In genomic region chr2:237064203-237065061, GRCh38 we compare ENCODE assay signal across 20 cellular contexts. TPM values are rescaled to one million over a fixed set of nuclear protein-coding genes. Genes with fewer than 3 reads are reported as not detected.
DNase-seq lines count a peak whose midpoint lies in the region; ATAC-seq, FAIRE-seq and TF ChIP-seq lines count a peak whose summit lies in the region.
"Had no signal": no experiment of that assay in that cellular context is flagged by ENCODE, and none has a peak within 500 bp of the region (broad histone marks: within the 10 kb centered on the region; RNA-seq: fewer than 3 reads in every experiment).

No MANE protein-coding gene starts in this region.

- no peak for FAIRE-seq in K562 (lab: Jason Lieb, UNC)

- H3K36me3 ChIP-seq in K562 (ENCODE audit: control insufficient read depth, insufficient read depth, low read length), result no peaks in the 10 kb centered on the region
- H3K36me3 ChIP-seq: BE2C, HAP-1, Peyer's patch had no signal

- H3K4me3 Mint-ChIP-seq in activated T-helper 2 cell treated with anti-CD3 and anti-CD28 coated beads, Interferon-gamma antibody, Interleukin-2, Interleukin-4, amounts not matched to agents 10 μg/mL and 5 μg/mL and 100 μg/mL, durations not matched to agents 14 hours and 24 hours and 36 hours (ENCODE audit: low read depth), result no peak overlapping the region
- H3K4me3 Mint-ChIP-seq: CD4-positive, alpha-beta T cell had no signal

- no peak overlapping the region for H3K27ac ChIP-seq in K562 (ENCODE audit: extremely low read depth, low read depth, low read length)
- H3K27ac ChIP-seq: GM23248, Peyer's patch had no signal

- TF ChIP-seq RAD21 in K562 (CRISPR knock-in tag; conservative IDR thresholded peaks at IDR 0.05 in 1 of 2, IDR thresholded peaks at IDR 0.05 in 1 of 2), result no peak

- H3K4me1 ChIP-seq in K562 (replicated peaks in 1 of 2; ENCODE audit: control insufficient read depth in 2 of 2, insufficient read depth in 2 of 2, low read length in 2 of 2), result no peaks in the 10 kb centered on the region
- H3K4me1 ChIP-seq: BE2C, HAP-1 had no signal

- H3K9me3 ChIP-seq in K562 (replicated peaks; ENCODE audit: control insufficient read depth, insufficient read depth, low read depth, low read length), result no peaks in the 10 kb centered on the region
- H3K9me3 ChIP-seq: BE2C, HAP-1, Peyer's patch had no signal

- no peak overlapping the region for H3K4me2 ChIP-seq in K562 (ENCODE audit: insufficient read depth, low read length)

- no peak for TF ChIP-seq CTCF in K562 (IDR thresholded peaks at IDR 0.05 in 2 of 3, conservative IDR thresholded peaks at IDR 0.05 in 1 of 3; ENCODE audit: insufficient read depth in 2 of 3, low read depth in 1 of 3, low read length in 3 of 3)

- CTCF ChIA-PET in K562 (lab: Yijun Ruan, JAX; ENCODE audit: low intra/inter-chr PET ratio), result no interaction called here

- H3K79me2 ChIP-seq in K562 (ENCODE audit: control insufficient read depth, insufficient read depth, low read length), result no peaks in the 10 kb centered on the region

- peaks cover 3% of the 10 kb centered on the region for H3K4me1 Mint-ChIP-seq in activated T-helper 2 cell treated with anti-CD3 and anti-CD28 coated beads, Interferon-gamma antibody, Interleukin-2, Interleukin-4, amounts not matched to agents 10 μg/mL and 5 μg/mL and 100 μg/mL, durations not matched to agents 14 hours and 24 hours and 36 hours (ENCODE audit: low read depth)

- ATAC-seq in K562, result no peak

- intact Hi-C loops in K562 (cut with micrococcal nuclease), result no loop called here
- intact Hi-C loops in activated T-helper 2 cell treated with anti-CD3 and anti-CD28 coated beads, Interferon-gamma antibody, Interleukin-2, Interleukin-4, amounts not matched to agents 10 μg/mL and 5 μg/mL and 100 μg/mL, durations not matched to agents 14 hours and 24 hours and 36 hours (cut with micrococcal nuclease), result no loop called here

- no peak for TF ChIP-seq EP300 in K562 (IDR thresholded peaks at IDR 0.05; ENCODE audit: low read length)

- POLR2A ChIA-PET in K562 (lab: Yijun Ruan, JAX), result no interaction called here

- H3K9me3 Mint-ChIP-seq in activated T-helper 2 cell treated with anti-CD3 and anti-CD28 coated beads, Interferon-gamma antibody, Interleukin-2, Interleukin-4, amounts not matched to agents 10 μg/mL and 5 μg/mL and 100 μg/mL, durations not matched to agents 14 hours and 24 hours and 36 hours, result no peaks in the 10 kb centered on the region
- H3K9me3 Mint-ChIP-seq: CD4-positive, alpha-beta T cell had no signal

- TF ChIP-seq POLR2A in K562 (conservative IDR thresholded peaks at IDR 0.05), result no peak

- H3K4me3 ChIP-seq in K562, result no peak overlapping the region
- H3K4me3 ChIP-seq: GM23248, HAP-1, Peyer's patch had no signal

- BruUV-seq in K562 (replicated peaks; lab: Mats Ljungman, UMichigan), result no TSS peak

- peaks cover 2% of the 10 kb centered on the region for H3K9me1 ChIP-seq in K562 (ENCODE audit: control insufficient read depth, insufficient read depth, low read length)

- DNase-seq in NCI-H82 (lab: John Stamatoyannopoulos, UW), result peak; percentile 70
- DNase-seq in NCI-H82 treated with DMSO at 0.1 percent for 48 hours (lab: John Stamatoyannopoulos, UW; ENCODE audit: unreplicated experiment), result no peak
- DNase-seq in CD1c-positive myeloid dendritic cell (ENCODE audit: extremely low spot score), result peak; percentile 9
- peak in 3 of 4 experiments; percentile 7 to 20 (median 10) for DNase-seq in K562 (ENCODE audit: extremely low read depth in 1 of 4, low spot score in 3 of 4)
- peak; percentile 29 for DNase-seq in left kidney (ENCODE audit: low read depth, low spot score)
- no peak for DNase-seq in hypothalamus (lab: John Stamatoyannopoulos, UW)
- DNase-seq in activated T-helper 2 cell treated with anti-CD3 and anti-CD28 coated beads, Interferon-gamma antibody, Interleukin-2, Interleukin-4, amounts not matched to agents 10 μg/mL and 5 μg/mL and 100 μg/mL, durations not matched to agents 14 hours and 24 hours and 36 hours (ENCODE audit: low spot score), result no peak
- no peak for DNase-seq in NCI-H2107 treated with DMSO at 0.1 percent for 48 hours (lab: John Stamatoyannopoulos, UW; ENCODE audit: unreplicated experiment)
- DNase-seq: BE2C; CD4-positive, alpha-beta T cell; DMS53; EL; GM23248; Karpas-422; NCI-H1048; NCI-H1436 treated with DMSO at 0.1 percent for 48 hours; NCI-H2029; NCI-H510A treated with DMSO at 0.1 percent for 48 hours; Peyer's patch had no signal

- no peak overlapping the region for H2AFZ ChIP-seq in K562 (ENCODE audit: low read depth, low read length)
- H2AFZ ChIP-seq: GM23248 had no signal

- 0 out of 4 replicates have a peak overlapping the region, but pooled peaks of 1 of the 2 experiments have one; percentile 26 for H3K9ac ChIP-seq in K562 (ENCODE audit: insufficient read depth in 1 of 2, low read depth in 2 of 2, low read length in 2 of 2)
- H3K9ac ChIP-seq: GM23248 had no signal

- H3K36me3 Mint-ChIP-seq in activated T-helper 2 cell treated with anti-CD3 and anti-CD28 coated beads, Interferon-gamma antibody, Interleukin-2, Interleukin-4, amounts not matched to agents 10 μg/mL and 5 μg/mL and 100 μg/mL, durations not matched to agents 14 hours and 24 hours and 36 hours (ENCODE audit: low read depth), result no peaks in the 10 kb centered on the region

- H3K27me3 ChIP-seq in K562 (ENCODE audit: control insufficient read depth in 2 of 2, insufficient read depth in 2 of 2, low read length in 2 of 2), result peaks cover 0 to 26% of the 10 kb centered on the region in 2 experiments; a peak in 3 of 5 replicates
- H3K27me3 ChIP-seq: Peyer's patch had no signal

- in situ Hi-C loops in K562 (cut with MboI), result loop anchor here (25.0 kb wide), 1 partner anchor 552 kb away; a partner anchor contains a TSS

- H3K27me3 Mint-ChIP-seq in activated T-helper 2 cell treated with anti-CD3 and anti-CD28 coated beads, Interferon-gamma antibody, Interleukin-2, Interleukin-4, amounts not matched to agents 10 μg/mL and 5 μg/mL and 100 μg/mL, durations not matched to agents 14 hours and 24 hours and 36 hours (ENCODE audit: low read depth), result no peaks in the 10 kb centered on the region

- no peaks in the 10 kb centered on the region; the same call in 1 of the 2 replicates for H4K20me1 ChIP-seq in K562 (replicated peaks; ENCODE audit: control insufficient read depth, insufficient read depth, low read length)

- no peak overlapping the region for H3K27ac Mint-ChIP-seq in activated T-helper 2 cell treated with anti-CD3 and anti-CD28 coated beads, Interferon-gamma antibody, Interleukin-2, Interleukin-4, amounts not matched to agents 10 μg/mL and 5 μg/mL and 100 μg/mL, durations not matched to agents 14 hours and 24 hours and 36 hours
- H3K27ac Mint-ChIP-seq: CD4-positive, alpha-beta T cell had no signal

- WGBS in K562 (ENCODE audit: insufficient coverage, low coverage, missing lambda C conversion rate), result 4% methylated on average over 12 of the region's 24 CpGs

RNA-seq across cellular contexts. Expression of gene COPS8, which starts 21.3 kb away (rescaled TPM):
- 11.4 and 23.7 TPM in 2 replicates for total RNA-seq in K562 (2011; cell fraction: chromatin; rRNA removed; ENCODE audit: low replicate concordance)
- total RNA-seq in K562 (2011; cell fraction: nucleolus; rRNA removed), result 7.7 and 8.7 TPM in 2 replicates
- total RNA-seq in K562 (2011; cell fraction: nucleoplasm; rRNA removed), result 14.3 and 22.3 TPM in 2 replicates
- total RNA-seq in K562 (2014; rRNA removed) (52.5 and 58.9 TPM in 2 replicates), K562 (2014; rRNA removed; fragmentation: Illumina TruSeq; extraction: Trizol) (35.0 and 40.4 TPM in 2 replicates), K562 (2015; rRNA removed; fragmentation: Illumina TruSeq; extraction: Trizol) (32.3 and 38.7 TPM in 2 replicates), K562 (2021) (28.2 and 30.0 TPM in 2 replicates)
- polyA plus RNA-seq in K562 (2011; rRNA removed) (56.0 and 72.8 TPM in 2 replicates), K562 (2014; fragmentation: Illumina TruSeq; extraction: Trizol) (35.3 and 46.0 TPM in 2 replicates), K562 (2014; fragmentation: Nextera tagmentation; extraction: Ambion mirVana) (10 to 100 TPM; 72.8 to 97.3 TPM), K562 (2014; rRNA removed) (59.4 and 82.9 TPM in 2 replicates)
- polyA plus RNA-seq in K562 (2011; cell fraction: cytosol; rRNA removed), result 21.4 and 48.1 TPM in 2 replicates
- 25.9 and 33.8 TPM in 2 replicates for polyA plus RNA-seq in K562 (2011; cell fraction: nucleus; rRNA removed)
- 21.1 and 21.8 TPM in 2 replicates for polyA plus RNA-seq in K562 (2012)
- polyA minus RNA-seq in K562 (2011; rRNA and poly(A)+ RNA removed), result 25.3 and 26.2 TPM in 2 replicates
- polyA minus RNA-seq in K562 (2011; cell fraction: cytosol; rRNA and poly(A)+ RNA removed), result 13.5 and 13.8 TPM in 2 replicates
- polyA minus RNA-seq in K562 (2011; cell fraction: nucleus; rRNA and poly(A)+ RNA removed), result 9.8 and 16.6 TPM in 2 replicates
- total RNA-seq in activated T-helper 2 cell treated with anti-CD3 and anti-CD28 coated beads, Interferon-gamma antibody, Interleukin-2, Interleukin-4, amounts not matched to agents 10 μg/mL and 5 μg/mL and 100 μg/mL, durations not matched to agents 14 hours and 24 hours and 36 hours, result 58.8 and 63.8 TPM in 2 replicates

Comparison
In these comparisons a context has a peak if more than half of its experiments do, and no peak if none do; other contexts are left out.
1. DNase-seq: peak in NCI-H82 (single experiment), CD1c-positive myeloid dendritic cell (single experiment), K562 (3 of 4) and left kidney (single experiment); none in NCI-H82 treated with DMSO at 0.1 percent for 48 hours (single experiment), hypothalamus (0 of 51), activated T-helper 2 cell treated with anti-CD3 and anti-CD28 coated beads, Interferon-gamma antibody, Interleukin-2, Interleukin-4, amounts not matched to agents 10 μg/mL and 5 μg/mL and 100 μg/mL, durations not matched to agents 14 hours and 24 hours and 36 hours (single experiment) and NCI-H2107 treated with DMSO at 0.1 percent for 48 hours (single experiment).